In the genomic region with DNA sequence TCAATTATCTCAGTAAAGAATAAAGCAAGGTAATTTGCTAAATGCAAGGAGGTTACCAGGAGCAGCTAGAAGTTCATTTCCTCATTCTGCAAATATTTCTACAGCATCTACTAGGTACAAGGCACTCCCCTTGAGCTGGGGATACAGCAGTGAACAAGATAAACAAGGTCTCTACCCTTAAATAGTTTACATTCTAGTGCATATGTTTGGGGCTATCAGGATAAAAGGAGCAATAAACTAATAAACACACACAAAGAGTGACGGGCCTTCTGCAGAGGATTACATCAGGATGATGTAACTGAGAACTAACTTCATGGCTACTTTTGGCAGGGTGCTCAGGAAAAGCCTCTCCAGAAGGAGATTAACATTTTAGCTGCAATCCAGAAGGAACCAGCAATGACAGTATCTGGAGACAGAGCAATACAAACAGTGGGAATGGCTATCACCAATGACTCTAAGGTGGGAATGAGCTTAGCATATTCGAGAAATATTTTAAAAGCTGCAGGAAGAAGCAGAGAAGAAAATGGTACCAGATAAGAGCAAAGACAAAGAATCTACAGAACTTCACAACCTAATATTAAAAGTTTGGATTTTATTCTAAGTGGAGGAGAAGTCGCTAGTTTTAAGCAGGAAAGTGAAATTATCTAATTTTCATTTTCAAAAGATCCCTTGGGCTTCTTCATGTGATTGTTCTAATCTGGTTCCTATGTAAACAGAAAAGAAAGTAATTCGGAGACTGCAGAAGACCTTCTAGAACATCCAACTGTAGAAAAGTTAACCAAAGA, we compare ENCODE assay signal across 9 cellular contexts. TPM values are rescaled to one million over a fixed set of nuclear protein-coding genes. Genes with fewer than 3 reads are reported as not detected.
A peak's percentile ranks its signal among the peaks of the same experiment; 100 is the strongest.
DNase-seq lines count a peak whose midpoint lies in the region; ATAC-seq and TF ChIP-seq lines count a peak whose summit lies in the region.
"Had no signal": no experiment of that assay in that cellular context is flagged by ENCODE, and none has a peak within 500 bp of the region (broad histone marks: within the 10 kb centered on the region; RNA-seq: fewer than 3 reads in every experiment).

No MANE protein-coding gene starts in this region.

- TF ChIP-seq EP300 in sigmoid colon (IDR thresholded peaks at IDR 0.05): no peak

- H3K4me1 ChIP-seq in psoas muscle: peaks cover 54% of the 10 kb centered on the region
- peaks cover 0 to 6% (median 0%) of the 10 kb centered on the region in 4 donors for H3K4me1 ChIP-seq in sigmoid colon
- H3K4me1 ChIP-seq: parathyroid adenoma had no signal

- no peak for TF ChIP-seq POLR2A in sigmoid colon (IDR thresholded peaks at IDR 0.05)

- peak overlapping the region; percentile 80 for H3K27ac ChIP-seq in psoas muscle
- H3K27ac ChIP-seq in sigmoid colon: no peak overlapping the region

- peaks cover 0 to 10% of the 10 kb centered on the region in 2 donors for H3K36me3 ChIP-seq in psoas muscle (ENCODE audit: insufficient read depth in 1 of 2, low read depth in 1 of 2)
- peaks cover 0 to 18% (median 0%) of the 10 kb centered on the region in 4 donors for H3K36me3 ChIP-seq in sigmoid colon

- 55 to 63% (median 56%) methylated on average over 4 of the region's 4 CpGs for WGBS in psoas muscle, 3 donors
- 52 to 72% methylated on average over 4 of the region's 4 CpGs for WGBS in sigmoid colon, 2 donors

- H3K9me3 ChIP-seq in psoas muscle: no peaks in the 10 kb centered on the region
- H3K9me3 ChIP-seq in sigmoid colon: no peaks in the 10 kb centered on the region

- ATAC-seq in psoas muscle (peak; percentile 22 to 71 (median 58)), left lobe of liver (no peak)

- no peak for TF ChIP-seq CTCF in fibroblast of mammary gland (conservative IDR thresholded peaks at IDR 0.05; ENCODE audit: control insufficient read depth, insufficient read depth, low read depth, low read length)
- no peak for TF ChIP-seq CTCF in psoas muscle (IDR thresholded peaks at IDR 0.05)
- TF ChIP-seq CTCF in sigmoid colon (IDR thresholded peaks at IDR 0.05): no peak

- no peaks in the 10 kb centered on the region for H3K27me3 ChIP-seq in psoas muscle (ENCODE audit: insufficient read depth in 3 of 3, low read length in 2 of 3)
- no peaks in the 10 kb centered on the region for H3K27me3 ChIP-seq in sigmoid colon

- DNase-seq in GM03348 (ENCODE audit: low spot score) (peak; percentile 57), NCI-H226 (peak; percentile 68), fibroblast of mammary gland (ENCODE audit: low read depth) (peak; percentile 60), psoas muscle (no peak), left lobe of liver (ENCODE audit: low spot score) (no peak), sigmoid colon (no peak), nucleus accumbens (lab: John Stamatoyannopoulos, UW) (no peak)
- DNase-seq: NCI-H1048 had no signal

- no peak overlapping the region for H3K4me3 ChIP-seq in fibroblast of mammary gland (ENCODE audit: control insufficient read depth, low read depth, low read length)
- H3K4me3 ChIP-seq in psoas muscle: peak overlapping the region; percentile 23
- no peak overlapping the region for H3K4me3 ChIP-seq in sigmoid colon

- intact Hi-C loops in psoas muscle (cut with DNase I) (loop anchor here in 1 of 2 donors (10.0 kb wide), 1 partner anchor 85 kb away; no protein-coding TSS in a partner anchor), sigmoid colon (cut with DNase I) (no loop called here)

RNA-seq across cellular contexts. Expression of gene TP53BP2, which starts 25.8 kb away (rescaled TPM):
- total RNA-seq in psoas muscle: 10 to 100 TPM; 17.1 to 34.0 (median 25.8) TPM
- 10 to 100 TPM; 10.6 to 15.1 (median 13.9) TPM for polyA plus RNA-seq in psoas muscle
- total RNA-seq in left lobe of liver: 11.6 TPM
- total RNA-seq in sigmoid colon: 10 to 100 TPM; 24.6 to 28.5 (median 26.9) TPM
- 10 to 100 TPM; 10.2 to 13.5 (median 12.9) TPM for polyA plus RNA-seq in sigmoid colon

Comparison
In these comparisons a context has a peak if more than half of its experiments do, and no peak if none do; other contexts are left out.
1. DNase-seq: peak in GM03348 (single experiment), NCI-H226 (single experiment) and fibroblast of mammary gland (single experiment); none in psoas muscle (0 of 2), left lobe of liver (single experiment), sigmoid colon (single experiment) and nucleus accumbens (0 of 56).